Comparison of ENCODE assay signal across 18 cellular contexts in genomic region chr7:19224951-19225350, GRCh38.
A peak's percentile ranks its signal among the peaks of the same experiment; 100 is the strongest.
DNase-seq lines count a peak whose midpoint lies in the region; TF ChIP-seq lines count a peak whose summit lies in the region.
"Had no signal": no experiment of that assay in that cellular context is flagged by ENCODE, and none has a peak within 500 bp of the region (broad histone marks: within the 10 kb centered on the region; RNA-seq: fewer than 3 reads in every experiment).

No MANE protein-coding gene starts in this region.

- H3K9me3 ChIP-seq in A673 (ENCODE audit: low read depth, low read length, poor library complexity, severe bottlenecking), result no peaks in the 10 kb centered on the region

- POLR2A ChIA-PET in A673 (lab: Charles Lee; ENCODE audit: low non-redundant PET), result interaction anchor here (0.6 kb wide), 1 partner anchor 375 kb away, joined by 17 read pairs; no protein-coding TSS in a partner anchor

- H3K27ac ChIP-seq in A673 (ENCODE audit: low read depth, low read length, poor library complexity, severe bottlenecking), result peak overlapping the region; percentile 20
- H3K27ac ChIP-seq: BLaER1 treated with 17β-estradiol and CSF1 and Interleukin-3, amounts not matched to agents 10 nM and 100 nM; HL-60 had no signal

- TF ChIP-seq CTCF in A673 (conservative IDR thresholded peaks at IDR 0.05; ENCODE audit: low read depth, low read length) (no peak), fibroblast of villous mesenchyme (IDR thresholded peaks at IDR 0.05; ENCODE audit: insufficient read depth, low read depth, low read length) (no peak), retinal pigment epithelial cell (conservative IDR thresholded peaks at IDR 0.05; ENCODE audit: low read depth, low read length) (no peak), GM10266 (IDR thresholded peaks at IDR 0.05; ENCODE audit: control insufficient read depth, insufficient read depth, low read depth, missing control alignments) (no peak)

- H3K27me3 ChIP-seq in A673 (replicated peaks; ENCODE audit: insufficient read depth, low read depth, low read length, poor library complexity), result no peaks in the 10 kb centered on the region
- H3K27me3 ChIP-seq: BLaER1 treated with 17β-estradiol and CSF1 and Interleukin-3, amounts not matched to agents 10 nM and 100 nM had no signal

- no TSS peak for BruUV-seq in A673 (replicated peaks; lab: Mats Ljungman, UMichigan)

- peaks cover 21% of the 10 kb centered on the region for H3K4me1 ChIP-seq in A673 (ENCODE audit: insufficient read depth, low read length, poor library complexity, severe bottlenecking)
- H3K4me1 ChIP-seq: BLaER1 treated with 17β-estradiol and CSF1 and Interleukin-3, amounts not matched to agents 10 nM and 100 nM had no signal

- intact Hi-C loops in A673 (cut with micrococcal nuclease; ENCODE audit: unreplicated experiment), result no loop called here

- no peaks in the 10 kb centered on the region for H3K36me3 ChIP-seq in A673 (ENCODE audit: insufficient read depth, low read length, poor library complexity, severe bottlenecking)
- H3K36me3 ChIP-seq: BLaER1 treated with 17β-estradiol and CSF1 and Interleukin-3, amounts not matched to agents 10 nM and 100 nM had no signal

- peak; percentile 37 for DNase-seq in A673 (ENCODE audit: low spot score)
- peak; percentile 43 for DNase-seq in NCI-H82 treated with DMSO at 0.1 percent for 48 hours (lab: John Stamatoyannopoulos, UW; ENCODE audit: unreplicated experiment)
- peak; percentile 26 for DNase-seq in fibroblast of villous mesenchyme (ENCODE audit: low read depth)
- DNase-seq in retinal pigment epithelial cell (ENCODE audit: low read depth), result peak; percentile 40
- DNase-seq in GM10266 (ENCODE audit: extremely low spot score), result no peak
- DNase-seq in cortex of kidney (lab: John Stamatoyannopoulos, UW), result no peak
- no peak for DNase-seq in RKO (ENCODE audit: low spot score)
- DNase-seq: 8988T; CD8-positive, alpha-beta T cell; DMS 273 treated with DMSO at 0.1 percent for 48 hours; DMS53; DND-41; EL; H7; HFFc6 had no signal

- H3K4me3 ChIP-seq in A673 (ENCODE audit: low read depth, low read length, poor library complexity, severe bottlenecking) (no peak overlapping the region), fibroblast of villous mesenchyme (ENCODE audit: low read depth, low read length) (no peak overlapping the region), retinal pigment epithelial cell (ENCODE audit: low read length) (no peak overlapping the region)
- H3K4me3 ChIP-seq: BLaER1 treated with 17β-estradiol and CSF1 and Interleukin-3, amounts not matched to agents 10 nM and 100 nM; GM23338 had no signal

- CTCF ChIA-PET in A673 (lab: Charles Lee), result no interaction called here

Comparison
In these comparisons a context has a peak if more than half of its experiments do, and no peak if none do; other contexts are left out.
1. DNase-seq: peak in A673 (single experiment), NCI-H82 treated with DMSO at 0.1 percent for 48 hours (single experiment), fibroblast of villous mesenchyme (single experiment) and retinal pigment epithelial cell (single experiment); none in GM10266 (single experiment), cortex of kidney (single experiment) and RKO (single experiment).